Comparison of ENCODE assay signal across 14 cellular contexts in genomic region chr6:158573542-158573931, GRCh38.
"Had no signal": no experiment of that assay in that cellular context is flagged by ENCODE, and none has a peak within 500 bp of the region (broad histone marks: within the 10 kb centered on the region; RNA-seq: fewer than 3 reads in every experiment).

No MANE protein-coding gene starts in this region.

- DNase-seq: activated CD8-positive, alpha-beta T cell treated with anti-CD3 and anti-CD28 coated beads, Interleukin-2, amount 10 ng/mL, durations not matched to agents 7 days and 5 days; activated naive CD4-positive, alpha-beta T cell treated with anti-CD3 and anti-CD28 coated beads, Interleukin-2, amount 10 ng/mL, durations not matched to agents 7 days and 5 days; body of pancreas; cerebellar nuclear complex; stimulated activated CD4-positive, alpha-beta T cell treated with anti-CD3 and anti-CD28 coated beads, Interleukin-4, amount 100 ng/mL, for 1 hour; stimulated activated CD8-positive, alpha-beta memory T cell treated with anti-CD3 and anti-CD28 coated beads, Interleukin-4, amount 100 ng/mL, for 48 hours; stimulated activated naive CD8-positive, alpha-beta T cell treated with anti-CD3 and anti-CD28 coated beads, Interleukin-15, amount 100 ng/mL, for 72 hours; thyroid gland had no signal

- H3K27me3 ChIP-seq: body of pancreas, dorsolateral prefrontal cortex, esophagus muscularis mucosa, thyroid gland, vagina had no signal

- H3K4me3 ChIP-seq: body of pancreas, dorsolateral prefrontal cortex, esophagus muscularis mucosa, mucosa of descending colon, thyroid gland, vagina had no signal

- H3K27ac ChIP-seq: dorsolateral prefrontal cortex, esophagus muscularis mucosa, thyroid gland, vagina had no signal

- H3K9me3 Mint-ChIP-seq: stimulated activated naive CD8-positive, alpha-beta T cell treated with anti-CD3 and anti-CD28 coated beads, Interleukin-15, amount 100 ng/mL, for 72 hours had no signal

- H3K36me3 ChIP-seq: thyroid gland, vagina had no signal

- H3K9me3 ChIP-seq: body of pancreas, esophagus muscularis mucosa, mucosa of descending colon, thyroid gland, vagina had no signal

- H3K4me1 ChIP-seq: thyroid gland had no signal

- H3K27me3 Mint-ChIP-seq: activated naive CD4-positive, alpha-beta T cell treated with anti-CD3 and anti-CD28 coated beads, Interleukin-2, amount 10 ng/mL, durations not matched to agents 7 days and 5 days; stimulated activated naive CD8-positive, alpha-beta T cell treated with anti-CD3 and anti-CD28 coated beads, Interleukin-15, amount 100 ng/mL, for 72 hours had no signal

- H3K27ac Mint-ChIP-seq: activated CD8-positive, alpha-beta T cell treated with anti-CD3 and anti-CD28 coated beads, Interleukin-2, amount 10 ng/mL, durations not matched to agents 7 days and 5 days; activated T-helper 2 cell treated with anti-CD3 and anti-CD28 coated beads, Interferon-gamma antibody, Interleukin-2, Interleukin-4, amounts not matched to agents 10 μg/mL and 5 μg/mL and 100 μg/mL, durations not matched to agents 14 hours and 24 hours and 36 hours had no signal

- H3K4me3 Mint-ChIP-seq: activated CD8-positive, alpha-beta T cell treated with anti-CD3 and anti-CD28 coated beads, Interleukin-2, amount 10 ng/mL, durations not matched to agents 7 days and 5 days; activated naive CD4-positive, alpha-beta T cell treated with anti-CD3 and anti-CD28 coated beads, Interleukin-2, amount 10 ng/mL, durations not matched to agents 7 days and 5 days; neural crest cell; stimulated activated naive CD8-positive, alpha-beta T cell treated with anti-CD3 and anti-CD28 coated beads, Interleukin-15, amount 100 ng/mL, for 72 hours had no signal
